In the genomic region with DNA sequence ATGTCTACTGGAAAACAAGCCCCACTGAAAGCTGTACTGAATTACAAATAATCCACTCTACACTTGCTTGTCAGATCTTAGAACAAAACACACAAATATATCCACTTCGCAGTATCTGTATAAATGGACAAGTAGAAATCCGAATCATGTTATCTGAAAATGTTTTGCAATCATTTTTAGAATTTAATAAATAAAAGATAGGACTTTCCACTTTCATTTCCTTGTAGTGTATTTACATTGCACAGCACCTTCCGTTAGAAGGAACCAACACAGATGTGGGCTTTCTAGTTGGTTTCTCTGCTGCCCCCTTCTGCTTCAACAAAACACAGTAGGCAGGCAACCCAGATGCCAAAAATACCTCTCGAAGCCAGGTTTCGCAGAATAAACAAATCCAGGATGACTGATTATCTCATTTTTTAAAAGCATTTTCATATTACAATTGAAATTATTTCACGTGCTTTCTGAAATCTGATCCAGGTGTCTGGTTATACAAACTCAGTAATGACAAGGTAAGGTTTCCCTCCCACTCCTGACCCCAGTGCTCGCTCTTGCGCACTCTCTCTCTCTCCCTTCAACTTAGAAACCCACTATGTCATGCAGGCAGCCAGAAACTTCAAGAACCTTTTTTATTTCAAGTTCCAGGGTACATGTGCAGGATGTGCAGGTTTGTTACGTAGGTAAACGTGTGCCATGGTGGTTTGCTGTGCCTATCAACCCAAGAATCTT, we compare ENCODE assay signal across 8 cellular contexts.
DNase-seq lines count a peak whose midpoint lies in the region; ATAC-seq, FAIRE-seq and TF ChIP-seq lines count a peak whose summit lies in the region.

No MANE protein-coding gene starts in this region.

- H3K4me1 ChIP-seq in fibroblast of lung (ENCODE audit: control insufficient read depth, extremely low read depth, insufficient read depth, low read length) (no peaks in the 10 kb centered on the region), pancreas (peaks cover 0 to 6% (median 0%) of the 10 kb centered on the region in 3 donors)

- peak; percentile 30 to 65 for TF ChIP-seq CTCF in fibroblast of lung (conservative IDR thresholded peaks at IDR 0.05 in 1 of 2, IDR thresholded peaks at IDR 0.05 in 1 of 2; ENCODE audit: low read depth in 1 of 2, low read length in 2 of 2)
- TF ChIP-seq CTCF in pancreas (IDR thresholded peaks at IDR 0.05) = peak in 2 of 4 donors; percentile 36 to 45

- DNase-seq in DMS53 (lab: John Stamatoyannopoulos, UW) (peak; percentile 82), NCI-H82 (lab: John Stamatoyannopoulos, UW) (peak; percentile 71), fibroblast of lung (ENCODE audit: low read depth in 2 of 2) (peak; percentile 50 to 64), pancreas (peak in 3 of 6 donors; percentile 45 to 65 (median 58)), 8988T (no peak)
- DNase-seq in activated CD8-positive, alpha-beta T cell treated with anti-CD3 and anti-CD28 coated beads, Interleukin-2, amount 10 ng/mL, durations not matched to agents 7 days and 5 days = peak; percentile 67

- H3K4me3 ChIP-seq in fibroblast of lung (replicated peaks in 1 of 4; ENCODE audit: control extremely low read depth in 1 of 4, insufficient read depth in 1 of 4, low read depth in 3 of 4, low read length in 4 of 4) (no peak overlapping the region), pancreas (no peak overlapping the region)

- no peaks in the 10 kb centered on the region for H4K20me1 ChIP-seq in fibroblast of lung (ENCODE audit: control insufficient read depth, extremely low read depth, insufficient read depth, low read length)

- peak; percentile 99 for ATAC-seq in GM19452 (IDR thresholded peaks at IDR 0.05; ENCODE audit: unreplicated experiment)
- ATAC-seq in HG03432 (IDR thresholded peaks at IDR 0.05; ENCODE audit: unreplicated experiment) = peak; percentile 95
- peak; percentile 92 for ATAC-seq in activated CD8-positive, alpha-beta T cell treated with anti-CD3 and anti-CD28 coated beads, Interleukin-2, amount 10 ng/mL, durations not matched to agents 7 days and 5 days
- ATAC-seq in pancreas = peak; percentile 96 to 99 (median 98)

- no peaks in the 10 kb centered on the region for H3K27me3 Mint-ChIP-seq in activated CD8-positive, alpha-beta T cell treated with anti-CD3 and anti-CD28 coated beads, Interleukin-2, amount 10 ng/mL, durations not matched to agents 7 days and 5 days (ENCODE audit: low read depth)

- no peaks in the 10 kb centered on the region for H3K79me2 ChIP-seq in fibroblast of lung (ENCODE audit: control insufficient read depth, insufficient read depth, low read length)

- 27 to 31% methylated on average over 10 of the region's 10 CpGs for WGBS in pancreas, 2 donors

- peak overlapping the region; percentile 57 for H3K27ac Mint-ChIP-seq in activated CD8-positive, alpha-beta T cell treated with anti-CD3 and anti-CD28 coated beads, Interleukin-2, amount 10 ng/mL, durations not matched to agents 7 days and 5 days

- H3K27me3 ChIP-seq in fibroblast of lung (ENCODE audit: control insufficient read depth, insufficient read depth, low read length) = no peaks in the 10 kb centered on the region
- no peaks in the 10 kb centered on the region for H3K27me3 ChIP-seq in pancreas

- no peaks in the 10 kb centered on the region for H3K9me3 Mint-ChIP-seq in activated CD8-positive, alpha-beta T cell treated with anti-CD3 and anti-CD28 coated beads, Interleukin-2, amount 10 ng/mL, durations not matched to agents 7 days and 5 days (ENCODE audit: insufficient read depth)

- H3K9ac ChIP-seq in fibroblast of lung (ENCODE audit: insufficient read depth, low read length) = no peak overlapping the region

- H3K27ac ChIP-seq in fibroblast of lung (ENCODE audit: insufficient read depth, low read length) = no peak overlapping the region
- peak overlapping the region in 1 of 4 donors; percentile 44 for H3K27ac ChIP-seq in pancreas

- POLR2A ChIA-PET in activated CD8-positive, alpha-beta T cell treated with anti-CD3 and anti-CD28 coated beads, Interleukin-2, amount 10 ng/mL, durations not matched to agents 7 days and 5 days (lab: Charles Lee) = no interaction called here

- FAIRE-seq in pancreas (lab: Jason Lieb, UNC) = no peak

- H2AFZ ChIP-seq in fibroblast of lung (ENCODE audit: low read length) = no peak overlapping the region

- CTCF ChIA-PET in activated CD8-positive, alpha-beta T cell treated with anti-CD3 and anti-CD28 coated beads, Interleukin-2, amount 10 ng/mL, durations not matched to agents 7 days and 5 days (lab: Charles Lee) = interaction anchor here (2.0 kb wide), 1 partner anchor 964 kb away, joined by 8 read pairs; no protein-coding TSS in a partner anchor

- no peaks in the 10 kb centered on the region for H3K36me3 Mint-ChIP-seq in activated CD8-positive, alpha-beta T cell treated with anti-CD3 and anti-CD28 coated beads, Interleukin-2, amount 10 ng/mL, durations not matched to agents 7 days and 5 days (ENCODE audit: low read depth)

- peak overlapping the region; percentile 29 for H3K4me3 Mint-ChIP-seq in activated CD8-positive, alpha-beta T cell treated with anti-CD3 and anti-CD28 coated beads, Interleukin-2, amount 10 ng/mL, durations not matched to agents 7 days and 5 days

- H3K4me2 ChIP-seq in fibroblast of lung (ENCODE audit: extremely low read depth, insufficient read depth, low read length) = no peak overlapping the region

- peaks cover 15% of the 10 kb centered on the region for H3K4me1 Mint-ChIP-seq in activated CD8-positive, alpha-beta T cell treated with anti-CD3 and anti-CD28 coated beads, Interleukin-2, amount 10 ng/mL, durations not matched to agents 7 days and 5 days (ENCODE audit: low read depth)

- intact Hi-C loops in pancreas (cut with DNase I) = no loop called here

- H3K9me3 ChIP-seq in fibroblast of lung (ENCODE audit: control insufficient read depth, insufficient read depth, low read depth, low read length) (no peaks in the 10 kb centered on the region), pancreas (no peaks in the 10 kb centered on the region)

- H3K36me3 ChIP-seq in fibroblast of lung (ENCODE audit: control insufficient read depth, insufficient read depth, low read length) (no peaks in the 10 kb centered on the region), pancreas (no peaks in the 10 kb centered on the region)
